ENCODE assay signal across 22 cellular contexts in the genomic region with DNA sequence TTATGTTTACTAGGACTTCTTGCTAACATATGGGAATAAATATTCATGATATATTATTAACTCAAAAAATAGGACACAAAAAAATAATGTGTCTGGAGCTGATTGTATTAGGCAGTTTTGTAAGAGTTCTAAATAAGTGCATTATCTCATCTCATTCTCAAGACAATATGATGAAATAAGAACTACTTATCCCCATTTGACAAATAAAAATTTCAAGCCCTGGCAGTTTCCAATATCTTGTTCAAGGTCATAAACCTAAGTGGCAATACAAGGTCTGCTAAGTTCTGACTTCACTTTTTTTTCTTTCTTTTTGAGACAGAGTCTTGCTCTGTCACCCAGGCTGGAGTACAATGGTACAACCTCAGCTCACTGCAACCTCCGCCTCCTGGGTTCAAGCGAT.
"Had no signal": no experiment of that assay in that cellular context is flagged by ENCODE, and none has a peak within 500 bp of the region (broad histone marks: within the 10 kb centered on the region; RNA-seq: fewer than 3 reads in every experiment).

No MANE protein-coding gene starts in this region.

- H3K9me3 Mint-ChIP-seq: activated CD4-positive, alpha-beta memory T cell treated with anti-CD3 and anti-CD28 coated beads, Interleukin-2, amount 10 ng/mL, durations not matched to agents 7 days and 5 days; activated naive CD4-positive, alpha-beta T cell treated with anti-CD3 and anti-CD28 coated beads, Interleukin-2, amount 50 U/mL, for 24 hours; nephron had no signal

- H3K27ac ChIP-seq: brain microvascular endothelial cell, tibial artery, uterus had no signal

- H3K36me3 ChIP-seq: uterus had no signal

- H3K4me1 Mint-ChIP-seq: nephron had no signal

- H3K4me3 Mint-ChIP-seq: activated CD4-positive, alpha-beta memory T cell treated with anti-CD3 and anti-CD28 coated beads, Interleukin-2, amount 10 ng/mL, durations not matched to agents 7 days and 5 days; activated naive CD4-positive, alpha-beta T cell treated with anti-CD3 and anti-CD28 coated beads, Interleukin-2, amount 50 U/mL, for 24 hours; nephron had no signal

- DNase-seq: activated CD4-positive, alpha-beta memory T cell treated with anti-CD3 and anti-CD28 coated beads, Interleukin-2, amount 10 ng/mL, durations not matched to agents 7 days and 5 days; activated CD4-positive, alpha-beta T cell treated with anti-CD3 and anti-CD28 coated beads for 48 hours; activated CD4-positive, CD25-positive, alpha-beta regulatory T cell; activated effector memory CD4-positive, alpha-beta T cell treated with anti-CD3 and anti-CD28 coated beads, Interleukin-2, amount 50 U/mL, for 16 hours; activated T-cell treated with anti-CD3 and anti-CD28 coated beads, Interleukin-2, amount 50 U/mL, for 48 hours; anterior cingulate cortex; brain microvascular endothelial cell; central memory CD4-positive, alpha-beta T cell; posterior cingulate gyrus; retina; stimulated activated CD4-positive, alpha-beta T cell treated with anti-CD3 and anti-CD28 coated beads, Interleukin-12 subunit alpha, Interleukin-12 subunit beta, amount 100 ng/mL, for 4 hours; stimulated activated CD4-positive, alpha-beta T cell treated with anti-CD3 and anti-CD28 coated beads, Interleukin-1b, Interleukin-23, amount 100 ng/mL, for 48 hours; stimulated activated naive CD4-positive, alpha-beta T cell treated with Interleukin-2 at 50 U/mL for 16 hours; T-helper 1 cell; T1000; tibial artery; uterus had no signal

- H3K9me3 ChIP-seq: tibial artery, uterus had no signal

- H3K4me1 ChIP-seq: tibial artery, uterus had no signal

- ATAC-seq: esophagus mucosa had no signal

- H3K4me3 ChIP-seq: coronary artery, lung, tibial artery, uterus had no signal

- H3K27ac Mint-ChIP-seq: activated CD4-positive, alpha-beta memory T cell treated with anti-CD3 and anti-CD28 coated beads, Interleukin-2, amount 10 ng/mL, durations not matched to agents 7 days and 5 days; nephron had no signal

- H3K27me3 ChIP-seq: brain microvascular endothelial cell, tibial artery, uterus had no signal

- H3K27me3 Mint-ChIP-seq: activated CD4-positive, alpha-beta memory T cell treated with anti-CD3 and anti-CD28 coated beads, Interleukin-2, amount 10 ng/mL, durations not matched to agents 7 days and 5 days; activated naive CD4-positive, alpha-beta T cell treated with anti-CD3 and anti-CD28 coated beads, Interleukin-2, amount 50 U/mL, for 24 hours had no signal
